Comparison of ENCODE assay signal across 8 cellular contexts in genomic region chr3:113838631-113839209, GRCh38. TPM values are rescaled to one million over a fixed set of nuclear protein-coding genes. Genes with fewer than 3 reads are reported as not detected.
DNase-seq lines count a peak whose midpoint lies in the region; ATAC-seq, FAIRE-seq and TF ChIP-seq lines count a peak whose summit lies in the region.

Gene GRAMD1C, plus strand, starts transcription at chr3:113838788. Its CDS starts 122 bp downstream, at chr3:113838910.

- intact Hi-C loops in Right ventricle myocardium superior (cut with DNase I) (no loop called here), pancreas (cut with DNase I) (no loop called here), tibial artery (cut with DNase I; ENCODE audit: low total_unique reads) (no loop called here)

- TF ChIP-seq CTCF in GM12865 (IDR thresholded peaks at IDR 0.05; ENCODE audit: insufficient read depth, low read depth, low read length, missing control alignments): peak; percentile 84
- TF ChIP-seq CTCF in pancreas (IDR thresholded peaks at IDR 0.05): peak; percentile 77 to 90 (median 80)
- TF ChIP-seq CTCF in tibial artery (IDR thresholded peaks at IDR 0.05): peak; percentile 78 to 79

- H3K4me1 Mint-ChIP-seq in activated naive CD8-positive, alpha-beta T cell (ENCODE audit: low read depth): peaks cover 7% of the 10 kb centered on the region

- no peaks in the 10 kb centered on the region for H3K36me3 Mint-ChIP-seq in activated naive CD8-positive, alpha-beta T cell

- H3K9me3 ChIP-seq in pancreas (no peaks in the 10 kb centered on the region), tibial artery (no peaks in the 10 kb centered on the region)

- peak within 1 kb of the TSS; percentile 63 for H3K4me3 ChIP-seq in GM12865 (ENCODE audit: low read depth, low read length)
- H3K4me3 ChIP-seq in pancreas: peak within 1 kb of the TSS; percentile 24 to 54 (median 44)
- peak within 1 kb of the TSS; percentile 52 to 59 for H3K4me3 ChIP-seq in tibial artery

- H3K27me3 ChIP-seq in pancreas (no peaks in the 10 kb centered on the region), tibial artery (no peaks in the 10 kb centered on the region)

- peak within 1 kb of the TSS; percentile 53 to 85 (median 78) for H3K27ac ChIP-seq in pancreas
- peak within 1 kb of the TSS; percentile 42 to 43 for H3K27ac ChIP-seq in tibial artery

- FAIRE-seq in pancreas (lab: Jason Lieb, UNC): no peak

- H3K36me3 ChIP-seq in pancreas: no peaks in the 10 kb centered on the region
- no peaks in the 10 kb centered on the region for H3K36me3 ChIP-seq in tibial artery

- ATAC-seq in HG02678 (IDR thresholded peaks at IDR 0.05; ENCODE audit: unreplicated experiment) (peak; percentile 97), SK-N-SH treated with all-trans-retinoic acid at 6 μM for 48 hours (peak; percentile 99), Right ventricle myocardium superior (ENCODE audit: poor library complexity) (peak; percentile 99), pancreas (peak; percentile 92 to 96 (median 96))

- WGBS in pancreas, 2 donors: 0 to 1% methylated on average over 40 to 48 of the region's 48 CpGs

- peak; percentile 96 for DNase-seq in GM12865 (ENCODE audit: low read depth)
- peak; percentile 90 for DNase-seq in NCI-H1092 treated with DMSO at 0.1 percent for 48 hours (lab: John Stamatoyannopoulos, UW)
- peak; percentile 93 for DNase-seq in Right ventricle myocardium superior
- peak; percentile 83 to 93 (median 88) for DNase-seq in pancreas
- peak; percentile 76 to 87 for DNase-seq in tibial artery

- peak within 1 kb of the TSS; percentile 22 for H3K27ac Mint-ChIP-seq in activated naive CD8-positive, alpha-beta T cell

- peak within 1 kb of the TSS; percentile 81 for H3K4me3 Mint-ChIP-seq in activated naive CD8-positive, alpha-beta T cell

- H3K9me3 Mint-ChIP-seq in activated naive CD8-positive, alpha-beta T cell (ENCODE audit: low read depth): no peaks in the 10 kb centered on the region

- H3K27me3 Mint-ChIP-seq in activated naive CD8-positive, alpha-beta T cell: no peaks in the 10 kb centered on the region

- peaks cover 0 to 5% (median 4%) of the 10 kb centered on the region in 3 donors for H3K4me1 ChIP-seq in pancreas
- H3K4me1 ChIP-seq in tibial artery: peaks cover 0 to 5% (median 2%) of the 10 kb centered on the region in 4 donors

TF ChIP-seq in SK-N-SH treated with all-trans-retinoic acid at 6 μM for 48 hours, 23 proteins besides CTCF, POLR2A, EP300 and RAD21:
- TF ChIP-seq GLIS3 (CRISPR knock-in tag; IDR thresholded peaks at IDR 0.05) (no peak), ZFP3 (CRISPR knock-in tag; IDR thresholded peaks at IDR 0.05) (0 out of 2 replicates have a peak, but pooled peaks have one; percentile 21), PPARA (CRISPR knock-in tag; IDR thresholded peaks at IDR 0.05; ENCODE audit: borderline replicate concordance) (no peak), ESRRG (CRISPR knock-in tag; IDR thresholded peaks at IDR 0.05) (no peak), PATZ1 (CRISPR knock-in tag; IDR thresholded peaks at IDR 0.05; ENCODE audit: borderline replicate concordance) (no peak), TSHZ2 (CRISPR knock-in tag; IDR thresholded peaks at IDR 0.05) (peak; percentile 47; the same call in 1 of the 2 replicates)
TF ChIP-seq in SK-N-SH treated with all-trans-retinoic acid at 6 μM for 48 hours: peak in this region for 2.

RNA-seq across cellular contexts. Expression of gene GRAMD1C, which starts in this region (rescaled TPM):
- total RNA-seq in Right ventricle myocardium superior (1.1 TPM), pancreas (10 to 100 TPM in 1 of 6 donors, 1 to 10 TPM in 5; 6.2 to 16.8 (median 8.6) TPM)
- 10 to 100 TPM; 16.0 to 21.7 TPM for polyA plus RNA-seq in pancreas

Comparison
In these comparisons a context has a peak if more than half of its experiments do, and no peak if none do; other contexts are left out.
1. Peak in every context shown above with its lines: DNase-seq, ATAC-seq, H3K4me3 ChIP-seq and H3K27ac ChIP-seq.